In the genomic region with DNA sequence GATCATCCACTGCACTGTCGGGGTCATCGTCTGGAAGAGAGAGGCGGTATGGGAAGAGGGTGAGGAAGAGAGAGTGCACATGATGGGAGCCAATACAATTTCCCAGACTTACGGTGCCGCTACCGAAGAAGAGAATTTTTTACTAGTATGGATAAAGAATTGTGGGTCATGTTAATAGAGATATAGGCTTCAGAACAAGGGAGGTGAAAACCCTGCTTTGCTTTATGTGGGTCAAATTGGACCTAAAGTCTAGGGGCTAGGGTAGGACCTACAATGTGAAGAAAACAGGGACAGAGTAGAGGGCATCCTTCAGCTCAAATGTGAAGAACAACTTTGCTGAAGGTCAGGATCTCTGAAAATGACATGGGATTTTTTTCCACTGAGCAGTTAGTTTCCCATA, we compare ENCODE assay signal across 1 cellular context.
TF ChIP-seq lines count a peak whose summit lies in the region.

No MANE protein-coding gene starts in this region.

TF ChIP-seq in H1, 55 proteins besides CTCF, POLR2A, EP300 and RAD21:
- TF ChIP-seq BACH1 (IDR thresholded peaks at IDR 0.05; ENCODE audit: low read length) (no peak), CTBP2 (IDR thresholded peaks at IDR 0.05; ENCODE audit: borderline replicate concordance, insufficient read depth, insufficient read length, low read length) (no peak), KDM1A (IDR thresholded peaks at IDR 0.05; ENCODE audit: borderline replicate concordance, low read length) (peak; percentile 40; the same call in 1 of the 2 replicates), HDAC6 (IDR thresholded peaks at IDR 0.05; ENCODE audit: low read depth, low read length) (no peak), CBX8 (IDR thresholded peaks at IDR 0.05; ENCODE audit: borderline replicate concordance, low read depth, low read length) (no peak), EZH2 (IDR thresholded peaks at IDR 0.05; ENCODE audit: low read depth, low read length, severe bottlenecking) (no peak), SIX5 (IDR thresholded peaks at IDR 0.05; ENCODE audit: low read depth, low read length) (no peak), NRF1 (IDR thresholded peaks at IDR 0.05; ENCODE audit: low read depth, low read length) (no peak)
- TF ChIP-seq, protein P1, sequence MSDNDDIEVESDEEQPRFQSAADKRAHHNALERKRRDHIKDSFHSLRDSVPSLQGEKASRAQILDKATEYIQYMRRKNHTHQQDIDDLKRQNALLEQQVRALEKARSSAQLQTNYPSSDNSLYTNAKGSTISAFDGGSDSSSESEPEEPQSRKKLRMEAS (IDR thresholded peaks at IDR 0.05), result no peak
TF ChIP-seq in H1: peak in this region for 1.
